Comparison of ENCODE assay signal across 8 cellular contexts in the genomic region with DNA sequence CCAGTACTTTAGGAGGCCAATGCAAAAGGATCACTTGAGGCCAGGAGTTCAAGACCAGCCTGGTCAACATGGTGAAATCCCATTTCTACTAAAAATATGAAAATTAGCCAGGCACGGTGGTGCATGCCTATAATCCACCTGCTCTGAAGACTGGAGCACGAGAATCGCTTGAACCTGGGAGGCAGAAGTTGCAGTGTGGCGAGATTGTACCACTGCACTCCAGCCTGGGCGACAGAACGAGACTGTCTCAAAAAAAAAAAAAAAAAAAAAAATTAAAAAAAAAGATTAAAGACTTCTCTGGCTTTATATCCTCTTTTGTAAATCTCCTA. TPM values are rescaled to one million over a fixed set of nuclear protein-coding genes. Genes with fewer than 3 reads are reported as not detected.
DNase-seq lines count a peak whose midpoint lies in the region; ATAC-seq, FAIRE-seq and TF ChIP-seq lines count a peak whose summit lies in the region.
"Not testable (repeated sequence)": the region's sequence is repeated elsewhere in the genome, so short reads cannot be mapped to it uniquely, and the experiment has no call there.

No MANE protein-coding gene starts in this region.

- H2AFZ ChIP-seq in OCI-LY3 (ENCODE audit: low read depth, low read length): not testable (repeated sequence)

- not testable (repeated sequence) for H3K27me3 ChIP-seq in OCI-LY3 (ENCODE audit: low read depth, low read length); upper lobe of left lung

- TF ChIP-seq EP300 in upper lobe of left lung (IDR thresholded peaks at IDR 0.05): not testable (repeated sequence)

- peaks cover 57% of the 10 kb centered on the region for H4K20me1 ChIP-seq in OCI-LY3 (ENCODE audit: insufficient read depth, low read length)

- peak overlapping the region; percentile 63 for H3K4me3 ChIP-seq in OCI-LY3 (ENCODE audit: low read length)
- peak overlapping the region; percentile 40 for H3K4me3 ChIP-seq in choroid plexus epithelial cell (ENCODE audit: low read depth, low read length)
- peak overlapping the region; percentile 46 to 70 for H3K4me3 ChIP-seq in kidney (ENCODE audit: low read length in 2 of 2)
- H3K4me3 ChIP-seq in upper lobe of left lung: peak overlapping the region in 3 of 4 donors; percentile 18 to 36 (median 25)

- not testable (repeated sequence) for H3K9me3 ChIP-seq in OCI-LY3 (ENCODE audit: insufficient read depth, low read length); kidney (ENCODE audit: control insufficient read depth in 1 of 2, low read length in 2 of 2); upper lobe of left lung

- DNase-seq in activated T-cell treated with anti-CD3 and anti-CD28 coated beads for 4 hours: peak; percentile 7
- DNase-seq in choroid plexus epithelial cell (ENCODE audit: low read depth); kidney; sciatic nerve (ENCODE audit: low spot score); upper lobe of left lung: not testable (repeated sequence)

- H3K27ac ChIP-seq in OCI-LY3 (ENCODE audit: low read length) (peak overlapping the region; percentile 87), kidney (ENCODE audit: low read depth in 2 of 2, low read length in 2 of 2) (peak overlapping the region in 1 of 2 donors; percentile 64), upper lobe of left lung (peak overlapping the region; percentile 59 to 90 (median 77))

- not testable (repeated sequence) for TF ChIP-seq POLR2A in upper lobe of left lung (IDR thresholded peaks at IDR 0.05)

- H3K9ac ChIP-seq in OCI-LY3 (ENCODE audit: low read length) (peak overlapping the region; percentile 45; the same call in 1 of the 2 replicates), kidney (ENCODE audit: low read length in 2 of 2) (peak overlapping the region; percentile 28 to 77)

- H3K4me1 ChIP-seq in OCI-LY3 (ENCODE audit: low read length): peaks cover 56% of the 10 kb centered on the region
- not testable (repeated sequence) for H3K4me1 ChIP-seq in kidney (ENCODE audit: control insufficient read depth in 1 of 2, insufficient read depth in 1 of 2, low read depth in 1 of 2, low read length in 2 of 2)
- H3K4me1 ChIP-seq in upper lobe of left lung: peaks cover 12 to 49% (median 21%) of the 10 kb centered on the region in 4 donors

- not testable (repeated sequence) for FAIRE-seq in kidney (lab: Jason Lieb, UNC)

- H3K4me2 ChIP-seq in OCI-LY3 (ENCODE audit: low read length): peak overlapping the region; percentile 80

- ATAC-seq in GM18511 (IDR thresholded peaks at IDR 0.05; ENCODE audit: unreplicated experiment) (peak; percentile 31), HG02763 (IDR thresholded peaks at IDR 0.05; ENCODE audit: unreplicated experiment) (peak; percentile 6), sciatic nerve (peak; percentile 23), upper lobe of left lung (ENCODE audit: low FRiP score in 2 of 2) (peak in 1 of 2 donors; percentile 44)

- 44 to 51% methylated on average over 6 of the region's 6 CpGs for WGBS in upper lobe of left lung, 2 donors

- TF ChIP-seq CTCF in OCI-LY3 (IDR thresholded peaks at IDR 0.05; ENCODE audit: low read depth, low read length); choroid plexus epithelial cell (conservative IDR thresholded peaks at IDR 0.05; ENCODE audit: low read depth, low read length); kidney (IDR thresholded peaks at IDR 0.05; ENCODE audit: borderline replicate concordance, extremely low read depth, insufficient read depth); upper lobe of left lung (IDR thresholded peaks at IDR 0.05): not testable (repeated sequence)

- H3K36me3 ChIP-seq in OCI-LY3 (replicated peaks; ENCODE audit: low read depth, low read length): peaks cover 39% of the 10 kb centered on the region
- not testable (repeated sequence) for H3K36me3 ChIP-seq in kidney (ENCODE audit: control insufficient read depth in 1 of 2, insufficient read depth in 2 of 2, low read length in 2 of 2)
- H3K36me3 ChIP-seq in upper lobe of left lung: peaks cover 0 to 22% (median 8%) of the 10 kb centered on the region in 4 donors

- intact Hi-C loops in kidney (cut with DNase I); sciatic nerve (cut with DNase I): not testable (repeated sequence)

- H3K79me2 ChIP-seq in OCI-LY3 (ENCODE audit: low read length): peaks cover 75% of the 10 kb centered on the region

RNA-seq across cellular contexts. Expression of a gene that starts 13.0 kb away (rescaled TPM):
- total RNA-seq in kidney: 38.4 TPM
- 14.5 TPM for polyA plus RNA-seq in kidney (ENCODE audit: insufficient read depth, low read depth, low replicate concordance)
- total RNA-seq in sciatic nerve: 54.6 TPM
- total RNA-seq in upper lobe of left lung: 100 to 1,000 TPM in 1 of 6 donors, 10 to 100 TPM in 5; 33.0 to 127 (median 44.4) TPM

RNA-seq across cellular contexts. Expression of a gene that starts 53.6 kb away (rescaled TPM):
- total RNA-seq in kidney (not detected), sciatic nerve (1.2 TPM), upper lobe of left lung (1 to 10 TPM in 3 of 6 donors, under 1 TPM in 3; 0.20 to 9.0 (median 0.84) TPM)
- polyA plus RNA-seq in kidney (ENCODE audit: insufficient read depth, low read depth, low replicate concordance): 0.41 TPM
